Comparison of ENCODE assay signal across 18 cellular contexts in genomic region chr6:159108438-159108985, GRCh38.
DNase-seq lines count a peak whose midpoint lies in the region; ATAC-seq lines count a peak whose summit lies in the region.
"Had no signal": no experiment of that assay in that cellular context is flagged by ENCODE, and none has a peak within 500 bp of the region (broad histone marks: within the 10 kb centered on the region; RNA-seq: fewer than 3 reads in every experiment).

No MANE protein-coding gene starts in this region.

- H3K4me3 Mint-ChIP-seq in activated naive CD8-positive, alpha-beta T cell treated with anti-CD3 and anti-CD28 coated beads, Interleukin-2, amount 10 ng/mL, durations not matched to agents 7 days and 5 days = peak overlapping the region; percentile 77
- H3K4me3 Mint-ChIP-seq in naive thymus-derived CD4-positive, alpha-beta T cell = peak overlapping the region in 9 of 10 donors; percentile 3 to 89 (median 81)
- H3K4me3 Mint-ChIP-seq: mesothelial cell of epicardium had no signal

- H3K27ac ChIP-seq in naive thymus-derived CD4-positive, alpha-beta T cell (ENCODE audit: low read depth, low read length) = peak overlapping the region; percentile 79
- H3K27ac ChIP-seq: upper lobe of left lung had no signal

- peaks cover 74 to 77% of the 10 kb centered on the region in 2 donors for H3K4me1 ChIP-seq in naive thymus-derived CD4-positive, alpha-beta T cell (ENCODE audit: control insufficient read depth in 2 of 2, insufficient read depth in 2 of 2, low read length in 2 of 2)

- no peak overlapping the region for H3K4me3 ChIP-seq in naive thymus-derived CD4-positive, alpha-beta T cell (ENCODE audit: low read length)
- H3K4me3 ChIP-seq: GM12878, MG63, upper lobe of left lung had no signal

- intact Hi-C loops in naive thymus-derived CD4-positive, alpha-beta T cell (cut with micrococcal nuclease) = loop anchor here (5.0 to 10.0 kb wide), 4 partner anchors 241 to 456 kb away; partner anchors contain the start of gene SYTL3 (in 2 of the 2)
- intact Hi-C loops in sciatic nerve (cut with DNase I) = no loop called here

- H3K27me3 Mint-ChIP-seq in activated naive CD8-positive, alpha-beta T cell treated with anti-CD3 and anti-CD28 coated beads, Interleukin-2, amount 10 ng/mL, durations not matched to agents 7 days and 5 days = no peaks in the 10 kb centered on the region
- no peaks in the 10 kb centered on the region for H3K27me3 Mint-ChIP-seq in naive thymus-derived CD4-positive, alpha-beta T cell

- no peaks in the 10 kb centered on the region for H3K27me3 ChIP-seq in naive thymus-derived CD4-positive, alpha-beta T cell (ENCODE audit: control insufficient read depth in 2 of 2, insufficient read depth in 2 of 2, low read length in 2 of 2)
- H3K27me3 ChIP-seq: MG63, upper lobe of left lung had no signal

- peak; percentile 17 for DNase-seq in NCI-H2107 treated with DMSO at 0.1 percent for 48 hours (lab: John Stamatoyannopoulos, UW; ENCODE audit: unreplicated experiment)
- DNase-seq in NCI-H2107 (lab: John Stamatoyannopoulos, UW) = no peak
- peak; percentile 66 for DNase-seq in NCI-H2171 treated with DMSO at 0.1 percent for 48 hours (lab: John Stamatoyannopoulos, UW)
- DNase-seq in activated naive CD8-positive, alpha-beta T cell treated with anti-CD3 and anti-CD28 coated beads, Interleukin-2, amount 10 ng/mL, durations not matched to agents 7 days and 5 days = no peak
- no peak for DNase-seq in naive thymus-derived CD4-positive, alpha-beta T cell
- DNase-seq in sciatic nerve (ENCODE audit: low spot score) = no peak
- no peak for DNase-seq in DMS53 treated with DMSO at 0.1 percent for 48 hours (lab: John Stamatoyannopoulos, UW; ENCODE audit: unreplicated experiment)
- no peak for DNase-seq in NCI-H2029 treated with DMSO at 0.1 percent for 48 hours (lab: John Stamatoyannopoulos, UW)
- DNase-seq: 8988T; glutamatergic neuron; MG63; NCI-H2029; NCI-H748 treated with DMSO at 0.1 percent for 48 hours; stimulated activated CD4-positive, alpha-beta T cell treated with anti-CD3 and anti-CD28 coated beads, Interleukin-4, amount 100 ng/mL, for 24 hours had no signal

- peaks cover 56% of the 10 kb centered on the region for H3K4me1 Mint-ChIP-seq in activated naive CD8-positive, alpha-beta T cell treated with anti-CD3 and anti-CD28 coated beads, Interleukin-2, amount 10 ng/mL, durations not matched to agents 7 days and 5 days
- peaks cover 48 to 77% (median 73%) of the 10 kb centered on the region in 7 donors for H3K4me1 Mint-ChIP-seq in naive thymus-derived CD4-positive, alpha-beta T cell

- peak overlapping the region; percentile 89 for H3K27ac Mint-ChIP-seq in activated naive CD8-positive, alpha-beta T cell treated with anti-CD3 and anti-CD28 coated beads, Interleukin-2, amount 10 ng/mL, durations not matched to agents 7 days and 5 days
- H3K27ac Mint-ChIP-seq in naive thymus-derived CD4-positive, alpha-beta T cell = peak overlapping the region; percentile 83 to 98 (median 92)
- H3K27ac Mint-ChIP-seq: mesothelial cell of epicardium had no signal

- CTCF ChIA-PET in naive thymus-derived CD4-positive, alpha-beta T cell (lab: Charles Lee) = interaction anchor here (0.6 to 10.9 kb wide), 6 partner anchors 10 to 417 kb away, joined by 3 to 220 read pairs (median 20); partner anchors contain the start of gene TAGAP

- no peaks in the 10 kb centered on the region for H3K36me3 Mint-ChIP-seq in activated naive CD8-positive, alpha-beta T cell treated with anti-CD3 and anti-CD28 coated beads, Interleukin-2, amount 10 ng/mL, durations not matched to agents 7 days and 5 days
- H3K36me3 Mint-ChIP-seq in naive thymus-derived CD4-positive, alpha-beta T cell = no peaks in the 10 kb centered on the region
- H3K36me3 Mint-ChIP-seq: mesothelial cell of epicardium had no signal

- no peaks in the 10 kb centered on the region for H3K36me3 ChIP-seq in naive thymus-derived CD4-positive, alpha-beta T cell (ENCODE audit: control insufficient read depth in 2 of 3, insufficient read depth in 3 of 3, low read length in 3 of 3)
- H3K36me3 ChIP-seq: MG63, upper lobe of left lung had no signal

- H3K9me3 Mint-ChIP-seq in activated naive CD8-positive, alpha-beta T cell treated with anti-CD3 and anti-CD28 coated beads, Interleukin-2, amount 10 ng/mL, durations not matched to agents 7 days and 5 days = no peaks in the 10 kb centered on the region
- no peaks in the 10 kb centered on the region for H3K9me3 Mint-ChIP-seq in naive thymus-derived CD4-positive, alpha-beta T cell
- H3K9me3 Mint-ChIP-seq: CD14-positive monocyte, mesothelial cell of epicardium had no signal

- no peak for ATAC-seq in activated naive CD8-positive, alpha-beta T cell treated with anti-CD3 and anti-CD28 coated beads, Interleukin-2, amount 10 ng/mL, durations not matched to agents 7 days and 5 days (ENCODE audit: low read depth)
- ATAC-seq in naive thymus-derived CD4-positive, alpha-beta T cell = no peak
- no peak for ATAC-seq in sciatic nerve
- ATAC-seq: GM12878 had no signal

- POLR2A ChIA-PET in activated naive CD8-positive, alpha-beta T cell treated with anti-CD3 and anti-CD28 coated beads, Interleukin-2, amount 10 ng/mL, durations not matched to agents 7 days and 5 days (lab: Charles Lee) = interaction anchor here (2.4 to 8.1 kb wide), 3 partner anchors 14 to 67 kb away, joined by 23 to 245 read pairs (median 25); partner anchors contain the start of gene TAGAP
- POLR2A ChIA-PET in naive thymus-derived CD4-positive, alpha-beta T cell (lab: Charles Lee) = interaction anchor here (0.5 to 13.3 kb wide), 8 partner anchors 14 to 1910 kb away, joined by 3 to 267 read pairs (median 10); partner anchors contain the start of gene TAGAP

- H3K9me3 ChIP-seq in naive thymus-derived CD4-positive, alpha-beta T cell (ENCODE audit: control insufficient read depth in 2 of 3, low read length in 3 of 3) = no peaks in the 10 kb centered on the region
- H3K9me3 ChIP-seq: MG63, upper lobe of left lung had no signal

Comparison
In these comparisons a context has a peak if more than half of its experiments do, and no peak if none do; other contexts are left out.
1. DNase-seq: peak in NCI-H2107 treated with DMSO at 0.1 percent for 48 hours (single experiment) and NCI-H2171 treated with DMSO at 0.1 percent for 48 hours (single experiment); none in NCI-H2107 (single experiment), activated naive CD8-positive, alpha-beta T cell treated with anti-CD3 and anti-CD28 coated beads, Interleukin-2, amount 10 ng/mL, durations not matched to agents 7 days and 5 days (single experiment), naive thymus-derived CD4-positive, alpha-beta T cell (0 of 9), sciatic nerve (single experiment), DMS53 treated with DMSO at 0.1 percent for 48 hours (single experiment) and NCI-H2029 treated with DMSO at 0.1 percent for 48 hours (single experiment).